Comparison of ENCODE assay signal across 31 cellular contexts in the genomic region with DNA sequence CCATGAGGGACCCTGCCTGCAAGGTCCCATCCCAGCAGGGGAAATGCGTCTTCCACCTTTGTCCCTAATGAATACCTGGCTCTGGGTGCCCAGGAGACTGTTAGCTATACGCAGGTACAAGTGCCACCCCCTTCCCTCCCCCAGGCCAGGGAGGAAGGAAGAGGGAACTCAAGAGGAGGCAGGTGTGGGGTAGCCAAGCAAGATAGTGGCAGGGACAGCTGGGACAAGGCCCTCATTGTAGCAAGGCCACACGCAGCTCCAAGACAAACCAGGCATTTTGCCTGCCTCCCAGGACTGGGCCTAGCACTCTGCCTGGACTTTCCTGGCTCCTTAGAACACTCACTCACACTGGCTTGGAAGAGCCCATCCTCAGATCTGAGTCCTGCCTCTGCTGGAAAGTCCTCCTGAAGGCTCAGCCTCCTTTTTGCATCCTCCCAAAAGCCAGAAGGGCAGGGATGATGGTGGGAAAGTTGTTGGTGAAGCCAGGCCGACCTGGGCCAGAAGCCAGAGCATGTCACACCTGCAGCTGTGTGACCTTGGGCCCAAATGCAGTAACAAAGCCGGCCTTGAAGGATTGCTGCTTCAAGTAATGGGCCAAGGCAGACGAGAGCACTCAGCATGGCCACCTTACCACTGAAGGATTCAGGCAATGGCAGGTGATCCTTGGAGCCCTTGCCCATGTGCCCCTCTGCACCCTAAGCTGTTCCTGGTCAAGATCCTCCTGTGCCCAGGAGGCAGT. TPM values are rescaled to one million over a fixed set of nuclear protein-coding genes. Genes with fewer than 3 reads are reported as not detected.
DNase-seq lines count a peak whose midpoint lies in the region; ATAC-seq, FAIRE-seq and TF ChIP-seq lines count a peak whose summit lies in the region.
"Had no signal": no experiment of that assay in that cellular context is flagged by ENCODE, and none has a peak within 500 bp of the region (broad histone marks: within the 10 kb centered on the region; RNA-seq: fewer than 3 reads in every experiment).

No MANE protein-coding gene starts in this region.

- DNase-seq in DMS53 (lab: John Stamatoyannopoulos, UW) (peak; percentile 45), DMS53 treated with DMSO at 0.1 percent for 48 hours (lab: John Stamatoyannopoulos, UW; ENCODE audit: unreplicated experiment) (no peak), COLO668 (lab: John Stamatoyannopoulos, UW; ENCODE audit: unreplicated experiment) (peak; percentile 37), bronchial epithelial cell (ENCODE audit: low read depth) (no peak), neural crest cell (ENCODE audit: low read depth, low spot score) (no peak), ecto neural progenitor cell (ENCODE audit: low spot score) (no peak), mucosa of gallbladder (ENCODE audit: low spot score) (no peak)
- no peak for DNase-seq in activated CD8-positive, alpha-beta memory T cell treated with anti-CD3 and anti-CD28 coated beads, Interleukin-2, amount 10 ng/mL, durations not matched to agents 7 days and 5 days
- DNase-seq: activated CD4-positive, alpha-beta T cell treated with anti-CD3 and anti-CD28 coated beads, Interleukin-2, amount 50 U/mL, for 1 hour; activated CD4-positive, CD25-positive, alpha-beta regulatory T cell; activated gamma-delta T cell; activated T-cell treated with anti-CD3 and anti-CD28 coated beads, Interleukin-2, amount 50 U/mL, for 4 hours; amniotic stem cell; DND-41; effector memory CD8-positive, alpha-beta T cell; erythroblast; GF-D8; glutamatergic neuron; Kasumi-1; left ventricle myocardium inferior; naive B cell; NCI-H1694 treated with DMSO at 0.1 percent for 48 hours; occipital lobe; SK-N-SH; stimulated activated naive B cell treated with anti-CD40 and anti-IgM and Interleukin-4, amounts not matched to agents 10 μg/mL and 1 μg/mL and 100 μg/mL, for 72 hours had no signal

- ATAC-seq in activated CD8-positive, alpha-beta memory T cell treated with anti-CD3 and anti-CD28 coated beads, Interleukin-2, amount 10 ng/mL, durations not matched to agents 7 days and 5 days, result no peak
- ATAC-seq: activated T-cell treated with anti-CD3 and anti-CD28 coated beads, Interleukin-2, amount 50 U/mL, for 4 hours; effector memory CD8-positive, alpha-beta T cell; HCT116; Right ventricle myocardium inferior; stimulated activated naive B cell treated with anti-CD40 and anti-IgM and Interleukin-4, amounts not matched to agents 10 μg/mL and 1 μg/mL and 100 μg/mL, for 72 hours had no signal

- peak overlapping the region; percentile 35 for H3K27ac Mint-ChIP-seq in neural crest cell (ENCODE audit: unreplicated experiment)
- H3K27ac Mint-ChIP-seq in activated CD8-positive, alpha-beta memory T cell treated with anti-CD3 and anti-CD28 coated beads, Interleukin-2, amount 10 ng/mL, durations not matched to agents 7 days and 5 days, result no peak overlapping the region
- H3K27ac Mint-ChIP-seq: effector memory CD8-positive, alpha-beta T cell; stimulated activated naive B cell treated with anti-CD40 and anti-IgM and Interleukin-4, amounts not matched to agents 10 μg/mL and 1 μg/mL and 100 μg/mL, for 72 hours had no signal

- no peaks in the 10 kb centered on the region for H3K27me3 ChIP-seq in bronchial epithelial cell (ENCODE audit: control insufficient read depth, insufficient read depth, low read length)
- H3K27me3 ChIP-seq: BLaER1 treated with 17β-estradiol and CSF1 and Interleukin-3, amounts not matched to agents 10 nM and 100 nM; breast epithelium had no signal

- H3K36me3 Mint-ChIP-seq in neural crest cell (ENCODE audit: low read depth), result no peaks in the 10 kb centered on the region
- no peaks in the 10 kb centered on the region for H3K36me3 Mint-ChIP-seq in activated CD8-positive, alpha-beta memory T cell treated with anti-CD3 and anti-CD28 coated beads, Interleukin-2, amount 10 ng/mL, durations not matched to agents 7 days and 5 days
- H3K36me3 Mint-ChIP-seq: naive B cell; stimulated activated naive B cell treated with anti-CD40 and anti-IgM and Interleukin-4, amounts not matched to agents 10 μg/mL and 1 μg/mL and 100 μg/mL, for 72 hours had no signal

- TF ChIP-seq CTCF in bronchial epithelial cell (IDR thresholded peaks at IDR 0.05; ENCODE audit: insufficient read depth, low read length, severe bottlenecking) (no peak), neural crest cell (conservative IDR thresholded peaks at IDR 0.05) (no peak)

- no peaks in the 10 kb centered on the region for H3K27me3 Mint-ChIP-seq in neural crest cell (ENCODE audit: low read depth)
- H3K27me3 Mint-ChIP-seq in activated CD8-positive, alpha-beta memory T cell treated with anti-CD3 and anti-CD28 coated beads, Interleukin-2, amount 10 ng/mL, durations not matched to agents 7 days and 5 days, result no peaks in the 10 kb centered on the region
- H3K27me3 Mint-ChIP-seq: effector memory CD8-positive, alpha-beta T cell; stimulated activated naive B cell treated with anti-CD40 and anti-IgM and Interleukin-4, amounts not matched to agents 10 μg/mL and 1 μg/mL and 100 μg/mL, for 72 hours had no signal

- no peaks in the 10 kb centered on the region for H3K36me3 ChIP-seq in bronchial epithelial cell (ENCODE audit: control insufficient read depth, insufficient read depth, low read length)
- H3K36me3 ChIP-seq: BLaER1 treated with 17β-estradiol and CSF1 and Interleukin-3, amounts not matched to agents 10 nM and 100 nM; breast epithelium had no signal

- H3K9me3 Mint-ChIP-seq in neural crest cell, result no peaks in the 10 kb centered on the region
- H3K9me3 Mint-ChIP-seq in activated CD8-positive, alpha-beta memory T cell treated with anti-CD3 and anti-CD28 coated beads, Interleukin-2, amount 10 ng/mL, durations not matched to agents 7 days and 5 days (ENCODE audit: low read depth), result no peaks in the 10 kb centered on the region
- H3K9me3 Mint-ChIP-seq: activated T-cell treated with anti-CD3 and anti-CD28 coated beads, Interleukin-2, amount 50 U/mL, for 4 hours; effector memory CD8-positive, alpha-beta T cell; naive B cell; stimulated activated naive B cell treated with anti-CD40 and anti-IgM and Interleukin-4, amounts not matched to agents 10 μg/mL and 1 μg/mL and 100 μg/mL, for 72 hours had no signal

- FAIRE-seq in bronchial epithelial cell (lab: Jason Lieb, UNC), result peak; percentile 90
- FAIRE-seq: TTC549 had no signal

- H3K4me3 Mint-ChIP-seq in neural crest cell, result no peak overlapping the region
- no peak overlapping the region for H3K4me3 Mint-ChIP-seq in activated CD8-positive, alpha-beta memory T cell treated with anti-CD3 and anti-CD28 coated beads, Interleukin-2, amount 10 ng/mL, durations not matched to agents 7 days and 5 days
- H3K4me3 Mint-ChIP-seq: activated T-cell treated with anti-CD3 and anti-CD28 coated beads, Interleukin-2, amount 50 U/mL, for 4 hours; effector memory CD8-positive, alpha-beta T cell; naive B cell; stimulated activated naive B cell treated with anti-CD40 and anti-IgM and Interleukin-4, amounts not matched to agents 10 μg/mL and 1 μg/mL and 100 μg/mL, for 72 hours had no signal

- no peaks in the 10 kb centered on the region for H3K4me1 Mint-ChIP-seq in neural crest cell
- H3K4me1 Mint-ChIP-seq in activated CD8-positive, alpha-beta memory T cell treated with anti-CD3 and anti-CD28 coated beads, Interleukin-2, amount 10 ng/mL, durations not matched to agents 7 days and 5 days, result peaks cover under 1% of the 10 kb centered on the region
- H3K4me1 Mint-ChIP-seq: naive B cell; stimulated activated naive B cell treated with anti-CD40 and anti-IgM and Interleukin-4, amounts not matched to agents 10 μg/mL and 1 μg/mL and 100 μg/mL, for 72 hours had no signal

- CTCF ChIA-PET in activated CD8-positive, alpha-beta memory T cell treated with anti-CD3 and anti-CD28 coated beads, Interleukin-2, amount 10 ng/mL, durations not matched to agents 7 days and 5 days (lab: Charles Lee), result no interaction called here

- H3K4me3 ChIP-seq in bronchial epithelial cell (ENCODE audit: low read depth, low read length), result no peak overlapping the region
- H3K4me3 ChIP-seq: BLaER1 treated with 17β-estradiol and CSF1 and Interleukin-3, amounts not matched to agents 10 nM and 100 nM; breast epithelium; coronary artery; left ventricle myocardium inferior had no signal

RNA-seq across cellular contexts. Expression of gene SNPH, which starts 27.7 kb away (rescaled TPM):
- total RNA-seq in bronchial epithelial cell (1.7 and 1.8 TPM in 2 replicates), neural crest cell (3.0 and 3.3 TPM in 2 replicates), mucosa of gallbladder (15.1 TPM)
- 1 to 10 TPM; 3.6 to 4.2 TPM for total RNA-seq in activated CD8-positive, alpha-beta memory T cell treated with anti-CD3 and anti-CD28 coated beads, Interleukin-2, amount 10 ng/mL, durations not matched to agents 7 days and 5 days

RNA-seq across cellular contexts. Expression of gene SDCBP2, which starts 35.1 kb away (rescaled TPM):
- total RNA-seq in bronchial epithelial cell, result 96.4 and 176 TPM in 2 replicates
- 1.6 and 2.4 TPM in 2 replicates for total RNA-seq in neural crest cell
- 1 to 10 TPM; 2.1 to 4.3 TPM for total RNA-seq in activated CD8-positive, alpha-beta memory T cell treated with anti-CD3 and anti-CD28 coated beads, Interleukin-2, amount 10 ng/mL, durations not matched to agents 7 days and 5 days
- 176 TPM for total RNA-seq in mucosa of gallbladder

Comparison
In these comparisons a context has a peak if more than half of its experiments do, and no peak if none do; other contexts are left out.
1. DNase-seq: peak in DMS53 (single experiment) and COLO668 (single experiment); none in DMS53 treated with DMSO at 0.1 percent for 48 hours (single experiment), bronchial epithelial cell (single experiment), neural crest cell (single experiment), ecto neural progenitor cell (single experiment), activated CD8-positive, alpha-beta memory T cell treated with anti-CD3 and anti-CD28 coated beads, Interleukin-2, amount 10 ng/mL, durations not matched to agents 7 days and 5 days (single experiment) and mucosa of gallbladder (single experiment).
2. RNA of gene SDCBP2, which starts 35.1 kb away (total RNA-seq): 176 TPM in mucosa of gallbladder (single experiment) and 96.4 to 176 TPM in bronchial epithelial cell; 2.1 to 4.3 TPM in activated CD8-positive, alpha-beta memory T cell treated with anti-CD3 and anti-CD28 coated beads, Interleukin-2, amount 10 ng/mL, durations not matched to agents 7 days and 5 days and 1.6 to 2.4 TPM in neural crest cell; every median in the first group is over 10 times any median in the second.